In genomic region chr4:113531572-113531971, GRCh38 we compare ENCODE assay signal across 14 cellular contexts.
DNase-seq lines count a peak whose midpoint lies in the region; ATAC-seq, FAIRE-seq and TF ChIP-seq lines count a peak whose summit lies in the region.
"Had no signal": no experiment of that assay in that cellular context is flagged by ENCODE, and none has a peak within 500 bp of the region (broad histone marks: within the 10 kb centered on the region; RNA-seq: fewer than 3 reads in every experiment).

No MANE protein-coding gene starts in this region.

- H3K27ac ChIP-seq in RWPE1, result no peak overlapping the region
- H3K27ac ChIP-seq: BLaER1 treated with 17β-estradiol and CSF1 and Interleukin-3, amounts not matched to agents 10 nM and 100 nM; GM23248 had no signal

- ATAC-seq in esophagus mucosa, result peak; percentile 77
- no peak for ATAC-seq in GM19452 (IDR thresholded peaks at IDR 0.05; ENCODE audit: unreplicated experiment)
- ATAC-seq: CD8-positive, alpha-beta T cell; HepG2 had no signal

- CTCF ChIA-PET in RWPE1 (lab: Yijun Ruan, JAX), result no interaction called here

- no peak for FAIRE-seq in bronchial epithelial cell (lab: Jason Lieb, UNC)
- FAIRE-seq: HepG2 had no signal

- H3K4me3 ChIP-seq in bronchial epithelial cell (ENCODE audit: low read depth, low read length), result no peak overlapping the region
- H3K4me3 ChIP-seq: BLaER1 treated with 17β-estradiol and CSF1 and Interleukin-3, amounts not matched to agents 10 nM and 100 nM; GM23248 had no signal

- TF ChIP-seq CTCF in RWPE1 (conservative IDR thresholded peaks at IDR 0.05; ENCODE audit: low read depth) (no peak), bronchial epithelial cell (IDR thresholded peaks at IDR 0.05; ENCODE audit: insufficient read depth, low read length, severe bottlenecking) (no peak)

- H3K36me3 ChIP-seq in bronchial epithelial cell (ENCODE audit: control insufficient read depth, insufficient read depth, low read length), result no peaks in the 10 kb centered on the region

- POLR2A ChIA-PET in RWPE1 (lab: Yijun Ruan, JAX; ENCODE audit: low non-redundant PET), result no interaction called here

- peak; percentile 52 for DNase-seq in RWPE1 (ENCODE audit: low spot score)
- DNase-seq in bronchial epithelial cell (ENCODE audit: low read depth), result peak; percentile 94
- no peak for DNase-seq in NCI-H1930 (lab: John Stamatoyannopoulos, UW)
- DNase-seq in superior temporal gyrus (ENCODE audit: extremely low spot score), result no peak
- DNase-seq: Calu3; CD8-positive, alpha-beta T cell; DMS79 treated with DMSO at 0.1 percent for 48 hours; GF-D8; GM23248; H7 had no signal

- no peaks in the 10 kb centered on the region for H3K27me3 ChIP-seq in bronchial epithelial cell (ENCODE audit: control insufficient read depth, insufficient read depth, low read length)
- H3K27me3 ChIP-seq: BLaER1 treated with 17β-estradiol and CSF1 and Interleukin-3, amounts not matched to agents 10 nM and 100 nM had no signal

Comparison
In these comparisons a context has a peak if more than half of its experiments do, and no peak if none do; other contexts are left out.
1. DNase-seq: peak in RWPE1 (single experiment) and bronchial epithelial cell (single experiment); none in NCI-H1930 (0 of 2) and superior temporal gyrus (single experiment).